ENCODE assay signal across 8 cellular contexts in genomic region chr11:72102631-72102945, GRCh38. TPM values are rescaled to one million over a fixed set of nuclear protein-coding genes. Genes with fewer than 3 reads are reported as not detected.
DNase-seq lines count a peak whose midpoint lies in the region; ATAC-seq and TF ChIP-seq lines count a peak whose summit lies in the region.

No MANE protein-coding gene starts in this region.

- intact Hi-C loops in colonic mucosa (cut with DNase I), result no loop called here

- H3K27me3 ChIP-seq in colonic mucosa, result no peaks in the 10 kb centered on the region

- ATAC-seq in naive thymus-derived CD8-positive, alpha-beta T cell, result no peak

- no peaks in the 10 kb centered on the region for H3K9me3 Mint-ChIP-seq in naive thymus-derived CD8-positive, alpha-beta T cell

- peak overlapping the region; percentile 78 to 84 for H3K9ac ChIP-seq in colonic mucosa (ENCODE audit: low read depth in 2 of 2, low read length in 2 of 2)

- H3K4me1 ChIP-seq in colonic mucosa, result peaks cover 10% of the 10 kb centered on the region

- peaks cover 28 to 52% (median 48%) of the 10 kb centered on the region in 4 donors for H3K4me1 Mint-ChIP-seq in naive thymus-derived CD8-positive, alpha-beta T cell

- POLR2A ChIA-PET in naive thymus-derived CD8-positive, alpha-beta T cell (lab: Charles Lee), result interaction anchor here (0.6 to 8.1 kb wide), 4 partner anchors 10 to 102 kb away, joined by 3 to 79 read pairs (median 8); partner anchors contain the start of gene ANAPC15

- peak overlapping the region; percentile 88 to 99 (median 94) for H3K27ac Mint-ChIP-seq in naive thymus-derived CD8-positive, alpha-beta T cell

- H3K36me3 Mint-ChIP-seq in naive thymus-derived CD8-positive, alpha-beta T cell, result peaks cover 0 to 23% (median 11%) of the 10 kb centered on the region in 3 donors

- TF ChIP-seq CTCF in C4-2B (conservative IDR thresholded peaks at IDR 0.05), result no peak
- TF ChIP-seq CTCF in colonic mucosa (IDR thresholded peaks at IDR 0.05), result no peak

- peak overlapping the region; percentile 66 to 96 (median 86) for H3K4me3 Mint-ChIP-seq in naive thymus-derived CD8-positive, alpha-beta T cell

- peaks cover 15% of the 10 kb centered on the region for H3K36me3 ChIP-seq in colonic mucosa

- peak overlapping the region; percentile 96 for H3K27ac ChIP-seq in C4-2B
- H3K27ac ChIP-seq in colonic mucosa, result peak overlapping the region; percentile 94

- H3K4me3 ChIP-seq in Jurkat, Clone E6-1 (ENCODE audit: low read length), result peak overlapping the region; percentile 97
- peak overlapping the region; percentile 80 for H3K4me3 ChIP-seq in colonic mucosa

- DNase-seq in Jurkat, Clone E6-1 (ENCODE audit: low read depth, low spot score), result no peak
- DNase-seq in colonic mucosa (no peak), HPDE6-E6E7 (ENCODE audit: extremely low spot score) (no peak), NCI-H446 (lab: John Stamatoyannopoulos, UW) (no peak), ecto neural progenitor cell (ENCODE audit: low spot score) (no peak), cerebellum (ENCODE audit: low spot score) (no peak)
- DNase-seq in naive thymus-derived CD8-positive, alpha-beta T cell, result no peak

- H3K9me3 ChIP-seq in colonic mucosa, result no peaks in the 10 kb centered on the region

- no peaks in the 10 kb centered on the region for H3K27me3 Mint-ChIP-seq in naive thymus-derived CD8-positive, alpha-beta T cell

RNA-seq across cellular contexts. Expression of gene LAMTOR1, which starts 0.5 kb away (rescaled TPM):
- 109 TPM for polyA plus RNA-seq in Jurkat, Clone E6-1 (2012; ENCODE audit: insufficient read depth, insufficient read length)
- 10 to 100 TPM; 84.9 to 93.4 TPM for total RNA-seq in colonic mucosa
- 10 to 100 TPM; 66.8 to 68.6 TPM for total RNA-seq in naive thymus-derived CD8-positive, alpha-beta T cell
- polyA plus RNA-seq in naive thymus-derived CD8-positive, alpha-beta T cell, result 10 to 100 TPM; 78.0 to 87.7 (median 78.6) TPM
- total RNA-seq in cerebellum, result 36.8 TPM

RNA-seq across cellular contexts. Expression of gene TOMT, which starts 3.1 kb away (rescaled TPM):
- not detected for polyA plus RNA-seq in Jurkat, Clone E6-1 (2012; ENCODE audit: insufficient read depth, insufficient read length)
- total RNA-seq in colonic mucosa, result not detected
- not detected for total RNA-seq in naive thymus-derived CD8-positive, alpha-beta T cell
- polyA plus RNA-seq in naive thymus-derived CD8-positive, alpha-beta T cell, result not detected
- not detected for total RNA-seq in cerebellum

RNA-seq across cellular contexts. Expression of gene ANAPC15, which starts 9.9 kb away (rescaled TPM):
- polyA plus RNA-seq in Jurkat, Clone E6-1 (2012; ENCODE audit: insufficient read depth, insufficient read length), result 262 TPM
- total RNA-seq in colonic mucosa, result 10 to 100 TPM; 45.1 to 70.1 TPM
- 10 to 100 TPM; 52.9 to 62.1 TPM for total RNA-seq in naive thymus-derived CD8-positive, alpha-beta T cell
- 100 to 1,000 TPM in 1 of 3 donors, 10 to 100 TPM in 2; 81.7 to 102 (median 90.1) TPM for polyA plus RNA-seq in naive thymus-derived CD8-positive, alpha-beta T cell
- total RNA-seq in cerebellum, result 8.5 TPM

RNA-seq across cellular contexts. Expression of gene LRRC51, which starts 21.9 kb away (rescaled TPM):
- 7.0 TPM for polyA plus RNA-seq in Jurkat, Clone E6-1 (2012; ENCODE audit: insufficient read depth, insufficient read length)
- total RNA-seq in colonic mucosa (10 to 100 TPM in 1 of 2 donors, 1 to 10 TPM in 1; 6.2 to 10.9 TPM), cerebellum (12.5 TPM)
- total RNA-seq in naive thymus-derived CD8-positive, alpha-beta T cell, result 1 to 10 TPM; 5.0 to 6.6 TPM
- polyA plus RNA-seq in naive thymus-derived CD8-positive, alpha-beta T cell, result 1 to 10 TPM; 1.5 to 3.1 (median 2.5) TPM

RNA-seq across cellular contexts. Expression of gene NUMA1, which starts 22.2 kb away (rescaled TPM):
- 112 TPM for polyA plus RNA-seq in Jurkat, Clone E6-1 (2012; ENCODE audit: insufficient read depth, insufficient read length)
- 100 to 1,000 TPM; 154 to 158 TPM for total RNA-seq in colonic mucosa
- total RNA-seq in naive thymus-derived CD8-positive, alpha-beta T cell, result 100 to 1,000 TPM; 436 to 442 TPM
- polyA plus RNA-seq in naive thymus-derived CD8-positive, alpha-beta T cell, result 100 to 1,000 TPM in 1 of 3 donors, 10 to 100 TPM in 2; 12.0 to 119 (median 30.6) TPM
- total RNA-seq in cerebellum, result 170 TPM
